Comparison of ENCODE assay signal across 25 cellular contexts in the genomic region with DNA sequence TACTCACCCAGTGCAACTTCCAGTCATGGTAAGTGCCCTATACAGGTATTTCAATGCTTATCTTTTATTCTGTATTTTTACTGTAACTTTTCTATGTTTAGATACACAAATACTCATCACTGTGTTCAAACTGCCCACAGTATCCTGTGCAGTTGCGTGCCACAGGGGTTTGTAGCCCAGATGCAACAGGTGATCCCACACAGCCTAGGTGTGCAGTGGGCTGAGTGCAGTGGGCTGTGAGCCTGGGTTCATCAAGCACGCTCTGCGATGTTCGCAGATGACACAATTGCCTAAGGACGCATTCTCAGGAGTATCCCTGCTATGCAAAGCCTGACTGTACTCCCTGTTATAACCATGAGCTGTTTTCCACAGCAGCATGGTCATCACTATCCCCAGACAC.
"Had no signal": no experiment of that assay in that cellular context is flagged by ENCODE, and none has a peak within 500 bp of the region (broad histone marks: within the 10 kb centered on the region; RNA-seq: fewer than 3 reads in every experiment).

No MANE protein-coding gene starts in this region.

- H3K36me3 ChIP-seq: brain microvascular endothelial cell, esophagus muscularis mucosa, gastrocnemius medialis had no signal

- H3K9me3 ChIP-seq: esophagus muscularis mucosa, gastrocnemius medialis had no signal

- H3K27ac ChIP-seq: brain microvascular endothelial cell, esophagus muscularis mucosa, foreskin keratinocyte, gastrocnemius medialis had no signal

- H3K4me3 ChIP-seq: esophagus muscularis mucosa, gastrocnemius medialis had no signal

- H3K27me3 ChIP-seq: brain microvascular endothelial cell, esophagus muscularis mucosa, foreskin keratinocyte, gastrocnemius medialis had no signal

- H3K4me1 ChIP-seq: esophagus muscularis mucosa, foreskin keratinocyte, gastrocnemius medialis had no signal

- ATAC-seq: activated CD4-positive, alpha-beta T cell treated with anti-CD3 and anti-CD28 coated beads for 36 hours; activated CD8-positive, alpha-beta memory T cell treated with anti-CD3 and anti-CD28 coated beads, Interleukin-2, amount 10 ng/mL, durations not matched to agents 7 days and 5 days; activated CD8-positive, alpha-beta T cell treated with anti-CD3 and anti-CD28 coated beads, Interleukin-2, amount 10 ng/mL, durations not matched to agents 7 days and 5 days; activated naive CD4-positive, alpha-beta T cell treated with anti-CD3 and anti-CD28 coated beads, Interleukin-2, amount 50 U/mL, for 72 hours; effector memory CD8-positive, alpha-beta T cell; foreskin keratinocyte; gastrocnemius medialis had no signal

- DNase-seq: activated CD4-positive, alpha-beta memory T cell treated with anti-CD3 and anti-CD28 coated beads for 36 hours; activated CD4-positive, alpha-beta T cell treated with anti-CD3 and anti-CD28 coated beads for 36 hours; activated CD4-positive, alpha-beta T cell treated with anti-CD3 and anti-CD28 coated beads, Interleukin-2, amount 10 ng/mL, durations not matched to agents 24 days and 14 days; activated CD4-positive, CD25-positive, alpha-beta regulatory T cell; activated CD4-positive, CD25-positive, alpha-beta regulatory T cell treated with anti-CD3 and anti-CD28 coated beads, Interleukin-2, amount 50 U/mL, for 72 hours; activated CD8-positive, alpha-beta memory T cell treated with anti-CD3 and anti-CD28 coated beads, Interleukin-2, amount 10 ng/mL, durations not matched to agents 7 days and 5 days; activated CD8-positive, alpha-beta memory T cell treated with anti-CD3 and anti-CD28 coated beads, Interleukin-2, amount 50 U/mL, for 4 hours; activated CD8-positive, alpha-beta T cell treated with anti-CD3 and anti-CD28 coated beads, Interleukin-2, amount 10 ng/mL, durations not matched to agents 7 days and 5 days; activated effector memory CD4-positive, alpha-beta T cell treated with anti-CD3 and anti-CD28 coated beads, Interleukin-2, amount 50 U/mL, for 16 hours; activated naive CD4-positive, alpha-beta T cell treated with anti-CD3 and anti-CD28 coated beads, Interleukin-2, amount 10 ng/mL, durations not matched to agents 7 days and 5 days; activated naive CD8-positive, alpha-beta T cell treated with anti-CD3 and anti-CD28 coated beads, Interleukin-2, amount 10 ng/mL, durations not matched to agents 7 days and 5 days; activated T-cell treated with anti-CD3 and anti-CD28 coated beads, Interleukin-2, amount 50 U/mL, for 1 hour; activated T-cell treated with anti-CD3 and anti-CD28 coated beads, Interleukin-2, amount 50 U/mL, for 48 hours; brain microvascular endothelial cell; cortex of kidney; dermis blood vessel endothelial cell; effector CD4-positive, alpha-beta T cell; effector memory CD8-positive, alpha-beta T cell; erythroblast; foreskin keratinocyte; gastrocnemius medialis; glutamatergic neuron; T-helper 2 cell had no signal
